ENCODE assay signal across 34 cellular contexts in genomic region chr16:57971848-57972247, GRCh38. TPM values are rescaled to one million over a fixed set of nuclear protein-coding genes. Genes with fewer than 3 reads are reported as not detected.
"Had no signal": no experiment of that assay in that cellular context is flagged by ENCODE, and none has a peak within 500 bp of the region (broad histone marks: within the 10 kb centered on the region; RNA-seq: fewer than 3 reads in every experiment).

No MANE protein-coding gene starts in this region.

- H2AFZ ChIP-seq: hepatocyte, parathyroid adenoma had no signal

- H3K27ac ChIP-seq: epithelial cell of prostate, gastrocnemius medialis, hepatocyte, parathyroid adenoma, stomach, thyroid gland, vagina had no signal

- H3K79me2 ChIP-seq: hepatocyte, parathyroid adenoma had no signal

- H3K9me3 ChIP-seq: gastrocnemius medialis, mucosa of descending colon, stomach, thyroid gland, vagina had no signal

- H3K27me3 ChIP-seq: hepatocyte, thyroid gland, vagina had no signal

- H3K9ac ChIP-seq: parathyroid adenoma had no signal

- DNase-seq: effector CD8-positive, alpha-beta T cell; endodermal cell; foreskin fibroblast; gastrocnemius medialis; head of caudate nucleus; mucosa of descending colon; naive B cell; stimulated activated CD4-positive, alpha-beta T cell treated with anti-CD3 and anti-CD28 coated beads, Interleukin-12 subunit alpha, Interleukin-12 subunit beta, amount 100 ng/mL, for 4 hours; stimulated activated CD4-positive, alpha-beta T cell treated with anti-CD3 and anti-CD28 coated beads, Interleukin-1b, Interleukin-23, amount 100 ng/mL, for 48 hours; stimulated activated CD4-positive, alpha-beta T cell treated with anti-CD3 and anti-CD28 coated beads, Interleukin-4, amount 100 ng/mL, for 1 hour; stimulated activated CD8-positive, alpha-beta memory T cell treated with anti-CD3 and anti-CD28 coated beads, Interleukin-4, amount 100 ng/mL, for 48 hours; stimulated activated naive CD4-positive, alpha-beta T cell treated with Interleukin-2 at 50 U/mL for 16 hours; stomach; thyroid gland; trophoblast cell had no signal

- H3K4me3 ChIP-seq: gastrocnemius medialis, hepatocyte, lung, mucosa of descending colon, smooth muscle cell, stomach, thyroid gland, vagina had no signal

- H3K4me1 ChIP-seq: gastrocnemius medialis, parathyroid adenoma, thyroid gland, vagina had no signal

- H3K9me3 Mint-ChIP-seq: dendritic cell treated with granulocyte-macrophage colony-stimulating factor and Interleukin-4, amounts not matched to agents 40 ng/mL and 50 ng/mL, for 4 days; endodermal cell; memory B cell; naive B cell; natural killer cell treated with Interleukin-12 subunit alpha and Interleukin-12 subunit beta and Interleukin-15 and Interleukin-18, amount 100 ng/mL, for 72 hours; neural crest cell had no signal

- H3K4me2 ChIP-seq: hepatocyte, smooth muscle cell had no signal

- H3K27ac Mint-ChIP-seq: dendritic cell treated with granulocyte-macrophage colony-stimulating factor and Interleukin-4, amounts not matched to agents 40 ng/mL and 50 ng/mL, for 4 days; endodermal cell; memory B cell; progenitor cell of endocrine pancreas had no signal

- H3K4me3 Mint-ChIP-seq: dendritic cell treated with granulocyte-macrophage colony-stimulating factor and Interleukin-4, amounts not matched to agents 40 ng/mL and 50 ng/mL, for 4 days; endodermal cell; memory B cell; naive B cell; natural killer cell treated with Interleukin-12 subunit alpha and Interleukin-12 subunit beta and Interleukin-15 and Interleukin-18, amount 100 ng/mL, for 72 hours; neural crest cell had no signal

- ATAC-seq: esophagus mucosa; gastrocnemius medialis; left lobe of liver; mucosa of descending colon; natural killer cell treated with Interleukin-12 subunit alpha and Interleukin-12 subunit beta and Interleukin-15 and Interleukin-18, amount 100 ng/mL, for 72 hours; sciatic nerve had no signal

- H3K4me1 Mint-ChIP-seq: memory B cell had no signal

- H3K36me3 Mint-ChIP-seq: memory B cell; naive B cell; natural killer cell treated with Interleukin-12 subunit alpha and Interleukin-12 subunit beta and Interleukin-15 and Interleukin-18, amount 100 ng/mL, for 72 hours had no signal

- H3K36me3 ChIP-seq: gastrocnemius medialis, stomach, thyroid gland, vagina had no signal

RNA-seq across cellular contexts. Expression of gene CNGB1, which starts 0.9 kb away (rescaled TPM):
- total RNA-seq: gastrocnemius medialis; glomerular endothelial cell; hepatocyte; kidney; left lobe of liver; natural killer cell treated with Interleukin-12 subunit alpha and Interleukin-12 subunit beta and Interleukin-15 and Interleukin-18, amount 100 ng/mL, for 72 hours; osteoblast; progenitor cell of endocrine pancreas; sciatic nerve; smooth muscle cell; subcutaneous adipose tissue; vagina had no signal
- polyA plus RNA-seq: hepatocyte, liver, smooth muscle cell had no signal
